10 cellular contexts compared by ENCODE assay signal in genomic region chrX:149656260-149656884, GRCh38. TPM values are rescaled to one million over a fixed set of nuclear protein-coding genes. Genes with fewer than 3 reads are reported as not detected.
DNase-seq lines count a peak whose midpoint lies in the region; ATAC-seq, FAIRE-seq and TF ChIP-seq lines count a peak whose summit lies in the region.
"Not testable (repeated sequence)": the region's sequence is repeated elsewhere in the genome, so short reads cannot be mapped to it uniquely, and the experiment has no call there.
"Had no signal": no experiment of that assay in that cellular context is flagged by ENCODE, and none has a peak within 500 bp of the region (broad histone marks: within the 10 kb centered on the region; RNA-seq: fewer than 3 reads in every experiment).

No MANE protein-coding gene starts in this region.

- not testable (repeated sequence) for H3K9me3 ChIP-seq in DND-41 (ENCODE audit: insufficient read depth, low read length, severe bottlenecking); mucosa of descending colon

- TF ChIP-seq CTCF in DND-41 (IDR thresholded peaks at IDR 0.05; ENCODE audit: borderline replicate concordance, extremely low read depth, low read length, poor library complexity, severe bottlenecking); bronchial epithelial cell (IDR thresholded peaks at IDR 0.05; ENCODE audit: insufficient read depth, low read length, severe bottlenecking); mucosa of descending colon (IDR thresholded peaks at IDR 0.05): not testable (repeated sequence)

- H3K4me2 ChIP-seq in DND-41 (ENCODE audit: insufficient read depth, low read length) = not testable (repeated sequence)

- ATAC-seq in DND-41 (ENCODE audit: insufficient read depth, low read depth) = peak; percentile 49; the same call in 1 of the 3 replicates
- ATAC-seq in HG03354 (IDR thresholded peaks at IDR 0.05; ENCODE audit: poor library complexity, severe bottlenecking, unreplicated experiment) = peak; percentile 62
- peak; percentile 26 for ATAC-seq in activated CD4-positive, alpha-beta T cell treated with anti-CD3 and anti-CD28 coated beads for 36 hours
- peak; percentile 85 for ATAC-seq in mucosa of descending colon

- H3K4me1 Mint-ChIP-seq in activated CD4-positive, alpha-beta T cell treated with anti-CD3 and anti-CD28 coated beads for 36 hours = not testable (repeated sequence)

- not testable (repeated sequence) for H3K4me3 Mint-ChIP-seq in activated CD4-positive, alpha-beta T cell treated with anti-CD3 and anti-CD28 coated beads for 36 hours

- H3K27me3 Mint-ChIP-seq in activated CD4-positive, alpha-beta T cell treated with anti-CD3 and anti-CD28 coated beads for 36 hours = not testable (repeated sequence)

- H3K27me3 ChIP-seq in DND-41 (ENCODE audit: insufficient read depth, low read length, poor library complexity); bronchial epithelial cell (ENCODE audit: control insufficient read depth, insufficient read depth, low read length): not testable (repeated sequence)

- DNase-seq in DND-41; GM19239 (ENCODE audit: insufficient read length, low spot score); activated CD4-positive, alpha-beta T cell treated with anti-CD3 and anti-CD28 coated beads for 36 hours; bronchial epithelial cell (ENCODE audit: low read depth); mucosa of descending colon: not testable (repeated sequence)

- H3K9ac ChIP-seq in DND-41 (ENCODE audit: low read depth, low read length) = not testable (repeated sequence)

- intact Hi-C loops in activated CD4-positive, alpha-beta T cell treated with anti-CD3 and anti-CD28 coated beads for 36 hours (cut with DNase I, micrococcal nuclease); mucosa of descending colon (cut with DNase I, micrococcal nuclease): not testable (repeated sequence)

- H3K79me2 ChIP-seq in DND-41 (ENCODE audit: insufficient read depth, low read length) = not testable (repeated sequence)

- H3K4me1 ChIP-seq in DND-41 (ENCODE audit: insufficient read depth, low read length); mucosa of descending colon (ENCODE audit: low read depth): not testable (repeated sequence)

- not testable (repeated sequence) for H3K27ac ChIP-seq in DND-41 (ENCODE audit: low read length)

- H3K4me3 ChIP-seq in DND-41 (ENCODE audit: low read depth in 1 of 2, low read length in 2 of 2); bronchial epithelial cell (ENCODE audit: low read depth, low read length); mucosa of descending colon: not testable (repeated sequence)

- not testable (repeated sequence) for H3K36me3 ChIP-seq in DND-41 (ENCODE audit: insufficient read depth, low read length); bronchial epithelial cell (ENCODE audit: control insufficient read depth, insufficient read depth, low read length); mucosa of descending colon (ENCODE audit: low read depth)

- not testable (repeated sequence) for H2AFZ ChIP-seq in DND-41 (ENCODE audit: low read depth, low read length)

- CTCF ChIA-PET in activated CD4-positive, alpha-beta T cell treated with anti-CD3 and anti-CD28 coated beads for 36 hours (lab: Charles Lee) = not testable (repeated sequence)

- not testable (repeated sequence) for H3K27ac Mint-ChIP-seq in activated CD4-positive, alpha-beta T cell treated with anti-CD3 and anti-CD28 coated beads for 36 hours

- POLR2A ChIA-PET in activated CD4-positive, alpha-beta T cell treated with anti-CD3 and anti-CD28 coated beads for 36 hours (lab: Charles Lee) = not testable (repeated sequence)

- FAIRE-seq in GM19239 (lab: Jason Lieb, UNC) (peak; percentile 87), bronchial epithelial cell (lab: Jason Lieb, UNC) (peak; percentile 87), islet of Langerhans (lab: Jason Lieb, UNC) (peak; percentile 73)

- not testable (repeated sequence) for H3K9me3 Mint-ChIP-seq in activated CD4-positive, alpha-beta T cell treated with anti-CD3 and anti-CD28 coated beads for 36 hours (ENCODE audit: low read depth)

- not testable (repeated sequence) for H4K20me1 ChIP-seq in DND-41 (ENCODE audit: insufficient read depth, low read length)

- not testable (repeated sequence) for H3K36me3 Mint-ChIP-seq in activated CD4-positive, alpha-beta T cell treated with anti-CD3 and anti-CD28 coated beads for 36 hours (ENCODE audit: low read depth)

RNA-seq across cellular contexts. Expression of gene TMEM185A, which starts 24.8 kb away (rescaled TPM):
- 10 to 100 TPM; 10.2 to 14.4 TPM for total RNA-seq in activated CD4-positive, alpha-beta T cell treated with anti-CD3 and anti-CD28 coated beads for 36 hours
- 20.3 and 27.0 TPM in 2 replicates for total RNA-seq in bronchial epithelial cell
- total RNA-seq in mucosa of descending colon = 10 to 100 TPM; 14.1 to 26.3 (median 20.4) TPM

RNA-seq across cellular contexts. Expression of gene MAGEA11, which starts 55.5 kb away (rescaled TPM):
- not detected for total RNA-seq in activated CD4-positive, alpha-beta T cell treated with anti-CD3 and anti-CD28 coated beads for 36 hours
- total RNA-seq in bronchial epithelial cell (not detected in 2 replicates), mucosa of descending colon (not detected)
- total RNA-seq: CD4-positive, alpha-beta memory T cell; HT-29; OCI-LY7 had no signal

Comparison
In these comparisons a context has a peak if more than half of its experiments do, and no peak if none do; other contexts are left out.
1. ATAC-seq: peak in every context shown above with its lines; median percentile 85 in mucosa of descending colon; 62 in HG03354; 49 in DND-41; 26 in activated CD4-positive, alpha-beta T cell treated with anti-CD3 and anti-CD28 coated beads for 36 hours.